14 cellular contexts compared by ENCODE assay signal in the genomic region with DNA sequence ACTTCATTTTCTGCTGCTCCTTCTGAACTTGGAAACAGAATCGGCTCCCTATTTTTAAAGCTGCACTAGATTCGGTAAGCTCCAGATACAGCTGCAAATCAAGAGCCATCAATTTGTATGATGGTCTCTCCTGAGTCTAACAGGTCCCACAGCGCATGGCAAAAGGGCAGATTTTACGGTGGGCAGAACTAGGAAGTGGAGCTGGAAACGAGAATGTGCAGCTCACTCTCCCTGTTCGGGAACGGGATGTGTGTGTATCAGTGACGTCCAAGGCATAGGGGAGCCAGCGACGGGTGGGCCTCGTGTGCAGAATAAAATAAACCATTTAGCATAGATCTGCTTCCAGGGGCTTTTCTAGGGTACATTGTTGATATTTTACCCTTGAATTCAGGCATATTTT.
DNase-seq lines count a peak whose midpoint lies in the region; ATAC-seq and TF ChIP-seq lines count a peak whose summit lies in the region.
"Had no signal": no experiment of that assay in that cellular context is flagged by ENCODE, and none has a peak within 500 bp of the region (broad histone marks: within the 10 kb centered on the region; RNA-seq: fewer than 3 reads in every experiment).

No MANE protein-coding gene starts in this region.

- peak overlapping the region; percentile 74 for H3K9ac ChIP-seq in skeletal muscle satellite cell (ENCODE audit: low read depth, low read length)

- TF ChIP-seq CTCF in breast epithelium (IDR thresholded peaks at IDR 0.05), result no peak

- no peaks in the 10 kb centered on the region for H3K27me3 ChIP-seq in breast epithelium
- H3K27me3 ChIP-seq in skeletal muscle satellite cell (ENCODE audit: control insufficient read depth, insufficient read depth, low read length), result no peaks in the 10 kb centered on the region

- H3K4me1 Mint-ChIP-seq in activated naive CD4-positive, alpha-beta T cell treated with anti-CD3 and anti-CD28 coated beads, Interleukin-2, amount 10 ng/mL, durations not matched to agents 7 days and 5 days, result no peaks in the 10 kb centered on the region
- H3K4me1 Mint-ChIP-seq: B cell, naive B cell had no signal

- no peaks in the 10 kb centered on the region for H3K36me3 ChIP-seq in breast epithelium
- H3K36me3 ChIP-seq in skeletal muscle satellite cell (ENCODE audit: insufficient read depth, low read length), result peaks cover 11% of the 10 kb centered on the region

- no peaks in the 10 kb centered on the region for H3K4me1 ChIP-seq in breast epithelium
- peaks cover 32% of the 10 kb centered on the region for H3K4me1 ChIP-seq in skeletal muscle satellite cell (ENCODE audit: control insufficient read depth, insufficient read depth, low read length)

- no peak overlapping the region for H3K4me3 Mint-ChIP-seq in activated naive CD4-positive, alpha-beta T cell treated with anti-CD3 and anti-CD28 coated beads, Interleukin-2, amount 10 ng/mL, durations not matched to agents 7 days and 5 days
- H3K4me3 Mint-ChIP-seq: B cell, naive B cell had no signal

- H3K27ac ChIP-seq in breast epithelium, result peak overlapping the region; percentile 68 to 81
- H3K27ac ChIP-seq: HL-60 had no signal

- DNase-seq in Daoy (ENCODE audit: low read depth) (peak; percentile 56), breast epithelium (ENCODE audit: low spot score in 2 of 2) (no peak), iris pigment epithelial cell (ENCODE audit: low read depth) (peak; percentile 49), amniotic stem cell (lab: John Stamatoyannopoulos, UW) (no peak)
- DNase-seq in activated naive CD4-positive, alpha-beta T cell treated with anti-CD3 and anti-CD28 coated beads, Interleukin-2, amount 10 ng/mL, durations not matched to agents 7 days and 5 days, result no peak
- DNase-seq in activated CD4-positive, CD25-positive, alpha-beta regulatory T cell (lab: John Stamatoyannopoulos, UW), result no peak
- DNase-seq: naive B cell; NCI-H510A treated with DMSO at 0.1 percent for 48 hours; stimulated activated naive CD4-positive, alpha-beta T cell treated with Interleukin-2 at 50 U/mL for 16 hours had no signal

- no peak for TF ChIP-seq POLR2A in breast epithelium (IDR thresholded peaks at IDR 0.05)

- intact Hi-C loops in breast epithelium (cut with DNase I; ENCODE audit: low total_unique reads), result no loop called here

- CTCF ChIA-PET in activated naive CD4-positive, alpha-beta T cell treated with anti-CD3 and anti-CD28 coated beads, Interleukin-2, amount 10 ng/mL, durations not matched to agents 7 days and 5 days (lab: Charles Lee), result interaction anchor here (1.0 to 1.3 kb wide), 2 partner anchors 9 to 11 kb away, joined by 3 read pairs; no protein-coding TSS in a partner anchor

- no peak overlapping the region for H3K27ac Mint-ChIP-seq in activated naive CD4-positive, alpha-beta T cell treated with anti-CD3 and anti-CD28 coated beads, Interleukin-2, amount 10 ng/mL, durations not matched to agents 7 days and 5 days
- H3K27ac Mint-ChIP-seq: B cell, naive B cell had no signal

- H3K27me3 Mint-ChIP-seq in activated naive CD4-positive, alpha-beta T cell treated with anti-CD3 and anti-CD28 coated beads, Interleukin-2, amount 10 ng/mL, durations not matched to agents 7 days and 5 days, result peaks cover 33% of the 10 kb centered on the region

- H3K9me3 Mint-ChIP-seq in activated naive CD4-positive, alpha-beta T cell treated with anti-CD3 and anti-CD28 coated beads, Interleukin-2, amount 10 ng/mL, durations not matched to agents 7 days and 5 days, result no peaks in the 10 kb centered on the region

- ATAC-seq in GM21825 (IDR thresholded peaks at IDR 0.05; ENCODE audit: unreplicated experiment), result no peak
- ATAC-seq: activated CD4-positive, CD25-positive, alpha-beta regulatory T cell treated with anti-CD3 and anti-CD28 coated beads, Interleukin-2, amount 50 U/mL, for 24 hours had no signal

- peak overlapping the region; percentile 83 for H3K4me2 ChIP-seq in skeletal muscle satellite cell (ENCODE audit: low read length)

- no peaks in the 10 kb centered on the region for H3K36me3 Mint-ChIP-seq in activated naive CD4-positive, alpha-beta T cell treated with anti-CD3 and anti-CD28 coated beads, Interleukin-2, amount 10 ng/mL, durations not matched to agents 7 days and 5 days
- H3K36me3 Mint-ChIP-seq: naive B cell had no signal

- peak overlapping the region; percentile 10 to 52 (median 25) for H3K4me3 ChIP-seq in breast epithelium
- H3K4me3 ChIP-seq in skeletal muscle satellite cell (ENCODE audit: low read length), result peak overlapping the region; percentile 64

- H3K9me3 ChIP-seq in breast epithelium (no peaks in the 10 kb centered on the region), skeletal muscle satellite cell (replicated peaks; ENCODE audit: low read length) (no peaks in the 10 kb centered on the region)

Comparison
In these comparisons a context has a peak if more than half of its experiments do, and no peak if none do; other contexts are left out.
1. DNase-seq: peak in Daoy (single experiment) and iris pigment epithelial cell (single experiment); none in breast epithelium (0 of 2), activated naive CD4-positive, alpha-beta T cell treated with anti-CD3 and anti-CD28 coated beads, Interleukin-2, amount 10 ng/mL, durations not matched to agents 7 days and 5 days (single experiment), activated CD4-positive, CD25-positive, alpha-beta regulatory T cell (0 of 4) and amniotic stem cell (single experiment).